ENCODE assay signal across 15 cellular contexts in the genomic region with DNA sequence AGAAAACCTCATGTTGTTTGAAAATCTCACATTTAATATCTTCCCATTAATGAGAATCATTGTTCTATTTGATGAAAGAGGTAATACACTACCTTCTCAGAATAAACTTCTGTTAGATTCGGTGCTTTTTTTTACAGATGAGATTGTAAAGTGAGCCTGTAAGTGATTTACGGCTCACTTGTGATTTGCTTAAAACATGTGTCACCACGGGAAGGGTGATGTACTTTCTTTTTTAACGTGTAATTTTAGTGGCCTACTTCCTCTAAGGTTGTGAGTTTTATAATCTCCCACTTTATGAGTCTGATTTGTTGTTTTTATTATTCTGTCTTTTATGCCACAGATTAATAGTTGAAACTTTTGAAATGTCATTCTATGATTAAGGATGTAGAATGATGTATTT. TPM values are rescaled to one million over a fixed set of nuclear protein-coding genes. Genes with fewer than 3 reads are reported as not detected.
DNase-seq lines count a peak whose midpoint lies in the region; ATAC-seq, FAIRE-seq and TF ChIP-seq lines count a peak whose summit lies in the region.
"Had no signal": no experiment of that assay in that cellular context is flagged by ENCODE, and none has a peak within 500 bp of the region (broad histone marks: within the 10 kb centered on the region; RNA-seq: fewer than 3 reads in every experiment).

No MANE protein-coding gene starts in this region.

- H3K36me3 ChIP-seq in small intestine (ENCODE audit: control insufficient read depth in 2 of 2, insufficient read depth in 2 of 2, low read length in 2 of 2) (no peaks in the 10 kb centered on the region), mammary epithelial cell (ENCODE audit: insufficient read depth, low read length) (peaks cover 64% of the 10 kb centered on the region)

- peaks cover 5% of the 10 kb centered on the region for H3K79me2 ChIP-seq in mammary epithelial cell (ENCODE audit: insufficient read depth, low read length)

- WGBS in small intestine, 3 donors, result 12 to 36% (median 26%) methylated on average over 4 of the region's 4 CpGs
- WGBS in mammary epithelial cell (ENCODE audit: low coverage, missing lambda C conversion rate), result 62% methylated on average over 4 of the region's 4 CpGs

- ATAC-seq in activated T-cell treated with anti-CD3 and anti-CD28 coated beads, Interleukin-2, amount 50 U/mL, for 4 hours, result no peak
- ATAC-seq in activated T-helper 17 cell treated with anti-CD3 and anti-CD28 coated beads, Interleukin-2, amount 50 U/mL, for 72 hours (replicated peaks), result peak; percentile 49

- H3K4me1 ChIP-seq in small intestine (ENCODE audit: control insufficient read depth in 2 of 2, insufficient read depth in 1 of 2, low read depth in 1 of 2, low read length in 1 of 2) (no peaks in the 10 kb centered on the region), mammary epithelial cell (ENCODE audit: insufficient read depth, low read length) (no peaks in the 10 kb centered on the region)

- H3K9me3 ChIP-seq in small intestine (ENCODE audit: control insufficient read depth, low read depth), result no peaks in the 10 kb centered on the region
- H3K9me3 ChIP-seq in mammary epithelial cell (replicated peaks; ENCODE audit: insufficient read depth, low read length), result no peaks in the 10 kb centered on the region

- peaks cover 39% of the 10 kb centered on the region for H3K36me3 Mint-ChIP-seq in activated T-cell treated with anti-CD3 and anti-CD28 coated beads, Interleukin-2, amount 50 U/mL, for 4 hours (ENCODE audit: insufficient read depth)
- peaks cover 75% of the 10 kb centered on the region for H3K36me3 Mint-ChIP-seq in activated T-helper 17 cell treated with anti-CD3 and anti-CD28 coated beads, Interleukin-2, amount 50 U/mL, for 72 hours (ENCODE audit: low read depth)

- H3K9me3 Mint-ChIP-seq in activated T-cell treated with anti-CD3 and anti-CD28 coated beads, Interleukin-2, amount 50 U/mL, for 4 hours, result no peaks in the 10 kb centered on the region
- no peaks in the 10 kb centered on the region for H3K9me3 Mint-ChIP-seq in activated T-helper 17 cell treated with anti-CD3 and anti-CD28 coated beads, Interleukin-2, amount 50 U/mL, for 72 hours

- no peak overlapping the region for H2AFZ ChIP-seq in mammary epithelial cell (ENCODE audit: low read depth, low read length)
- H2AFZ ChIP-seq: PC-9 had no signal

- H3K27me3 ChIP-seq in small intestine (ENCODE audit: control insufficient read depth in 2 of 2, insufficient read depth in 2 of 2, low read length in 2 of 2) (no peaks in the 10 kb centered on the region), mammary epithelial cell (ENCODE audit: insufficient read depth, low read length) (no peaks in the 10 kb centered on the region)

- TF ChIP-seq CTCF in mammary epithelial cell (conservative IDR thresholded peaks at IDR 0.05 in 1 of 2, IDR thresholded peaks at IDR 0.05 in 1 of 2; ENCODE audit: extremely low read depth in 1 of 2, insufficient read depth in 1 of 2, low read depth in 1 of 2, low read length in 2 of 2), result no peak

- POLR2A ChIA-PET in HEK293T (lab: Yijun Ruan, JAX), result no interaction called here

- no peaks in the 10 kb centered on the region for H3K27me3 Mint-ChIP-seq in activated T-cell treated with anti-CD3 and anti-CD28 coated beads, Interleukin-2, amount 50 U/mL, for 4 hours (ENCODE audit: low read depth)
- no peaks in the 10 kb centered on the region for H3K27me3 Mint-ChIP-seq in activated T-helper 17 cell treated with anti-CD3 and anti-CD28 coated beads, Interleukin-2, amount 50 U/mL, for 72 hours

- dilution Hi-C loops in mammary epithelial cell (cut with HindIII; ENCODE audit: low sequenced_read_pairs), result no loop called here

- H3K9ac ChIP-seq in mammary epithelial cell (ENCODE audit: insufficient read depth, low read length), result no peak overlapping the region

- H3K27ac ChIP-seq in small intestine (ENCODE audit: low read depth in 1 of 2, low read length in 1 of 2) (no peak overlapping the region), mammary epithelial cell (ENCODE audit: insufficient read depth, low read depth, low read length) (no peak overlapping the region)
- H3K27ac ChIP-seq: PC-9 had no signal

- H3K4me3 ChIP-seq in small intestine (ENCODE audit: low read depth in 1 of 2, low read length in 2 of 2), result no peak overlapping the region
- no peak overlapping the region for H3K4me3 ChIP-seq in mammary epithelial cell (replicated peaks in 1 of 3; ENCODE audit: insufficient read depth in 1 of 3, low read depth in 2 of 3, low read length in 3 of 3)
- H3K4me3 ChIP-seq: PC-9 had no signal

- no peak for FAIRE-seq in small intestine (lab: Jason Lieb, UNC)

- no TSS peak for BruUV-seq in mammary epithelial cell (replicated peaks; lab: Mats Ljungman, UMichigan)

- CTCF ChIA-PET in HEK293T (lab: Yijun Ruan, JAX), result no interaction called here
- CTCF ChIA-PET in mammary epithelial cell (lab: Charles Lee; ENCODE audit: low non-redundant PET), result no interaction called here

- H3K27ac Mint-ChIP-seq in activated T-helper 17 cell treated with anti-CD3 and anti-CD28 coated beads, Interleukin-2, amount 50 U/mL, for 72 hours, result peak overlapping the region; percentile 0

- H3K4me2 ChIP-seq in mammary epithelial cell (ENCODE audit: insufficient read depth, low read depth, low read length), result no peak overlapping the region
- H3K4me2 ChIP-seq: PC-9 had no signal

- no peak for DNase-seq in activated T-cell treated with anti-CD3 and anti-CD28 coated beads, Interleukin-2, amount 50 U/mL, for 4 hours
- DNase-seq in activated T-cell treated with anti-CD3 and anti-CD28 coated beads, Interleukin-2, amount 50 U/mL, for 48 hours, result no peak
- DNase-seq in HEK293T (ENCODE audit: extremely low spot score), result no peak
- peak; percentile 33 for DNase-seq in small intestine
- DNase-seq in mammary epithelial cell, result no peak
- DNase-seq in NCI-H446 (lab: John Stamatoyannopoulos, UW), result no peak
- no peak for DNase-seq in GOT3 (lab: John Stamatoyannopoulos, UW)
- DNase-seq: activated CD4-positive, CD25-positive, alpha-beta regulatory T cell; activated gamma-delta T cell treated with Interleukin-2 at 50 U/mL for 16 hours; glutamatergic neuron; H7; PC-9; stimulated activated CD8-positive, alpha-beta memory T cell treated with anti-CD3 and anti-CD28 coated beads, Interleukin-4, amount 100 ng/mL, for 48 hours; SW 1271 had no signal

- H3K4me3 Mint-ChIP-seq in activated T-cell treated with anti-CD3 and anti-CD28 coated beads, Interleukin-2, amount 50 U/mL, for 4 hours, result peak overlapping the region; percentile 2
- H3K4me3 Mint-ChIP-seq in activated T-helper 17 cell treated with anti-CD3 and anti-CD28 coated beads, Interleukin-2, amount 50 U/mL, for 72 hours, result peak overlapping the region; percentile 47

- H3K4me1 Mint-ChIP-seq in activated T-cell treated with anti-CD3 and anti-CD28 coated beads, Interleukin-2, amount 50 U/mL, for 4 hours (ENCODE audit: low read depth), result peaks cover 22% of the 10 kb centered on the region
- H3K4me1 Mint-ChIP-seq in activated T-helper 17 cell treated with anti-CD3 and anti-CD28 coated beads, Interleukin-2, amount 50 U/mL, for 72 hours, result peaks cover 9% of the 10 kb centered on the region

- H4K20me1 ChIP-seq in mammary epithelial cell (ENCODE audit: insufficient read depth, low read length), result no peaks in the 10 kb centered on the region

- intact Hi-C loops in mammary epithelial cell (cut with micrococcal nuclease), result no loop called here

- in situ Hi-C loops in mammary epithelial cell (cut with MboI; ENCODE audit: low sequenced_read_pairs in 2 of 2), result loop anchor here in 1 of 2 donors (5.0 kb wide), 1 partner anchor 60 kb away; no protein-coding TSS in a partner anchor

TF ChIP-seq in HEK293T, 16 proteins besides CTCF, POLR2A, EP300 and RAD21:
- TF ChIP-seq, protein P1, sequence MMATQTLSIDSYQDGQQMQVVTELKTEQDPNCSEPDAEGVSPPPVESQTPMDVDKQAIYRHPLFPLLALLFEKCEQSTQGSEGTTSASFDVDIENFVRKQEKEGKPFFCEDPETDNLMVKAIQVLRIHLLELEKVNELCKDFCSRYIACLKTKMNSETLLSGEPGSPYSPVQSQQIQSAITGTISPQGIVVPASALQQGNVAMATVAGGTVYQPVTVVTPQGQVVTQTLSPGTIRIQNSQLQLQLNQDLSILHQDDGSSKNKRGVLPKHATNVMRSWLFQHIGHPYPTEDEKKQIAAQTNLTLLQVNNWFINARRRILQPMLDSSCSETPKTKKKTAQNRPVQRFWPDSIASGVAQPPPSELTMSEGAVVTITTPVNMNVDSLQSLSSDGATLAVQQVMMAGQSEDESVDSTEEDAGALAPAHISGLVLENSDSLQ (IDR thresholded peaks at IDR 0.05), result peak; percentile 48; the same call in 1 of the 2 replicates
- TF ChIP-seq ARNT (IDR thresholded peaks at IDR 0.05), result no peak
TF ChIP-seq in HEK293T: peak in this region for 1.

RNA-seq across cellular contexts. Expression of a gene that starts 15.9 kb away (rescaled TPM):
- total RNA-seq in activated T-cell treated with anti-CD3 and anti-CD28 coated beads, Interleukin-2, amount 50 U/mL, for 4 hours, result 10 to 100 TPM; 41.2 to 82.7 (median 55.9) TPM
- 10 to 100 TPM; 50.3 to 57.1 TPM for total RNA-seq in activated T-helper 17 cell treated with anti-CD3 and anti-CD28 coated beads, Interleukin-2, amount 50 U/mL, for 72 hours
- 10 to 100 TPM; 19.0 to 84.1 (median 56.7) TPM for polyA plus RNA-seq in small intestine
- 100 to 1,000 TPM; 461 to 672 TPM for total RNA-seq in mammary epithelial cell
- 564 TPM for polyA plus RNA-seq in mammary epithelial cell
- 268 TPM for polyA minus RNA-seq in mammary epithelial cell

Comparison
In these comparisons a context has a peak if more than half of its experiments do, and no peak if none do; other contexts are left out.
1. RNA of a gene that starts 15.9 kb away (total RNA-seq): 461 to 672 TPM in mammary epithelial cell; 50.3 to 57.1 TPM in activated T-helper 17 cell treated with anti-CD3 and anti-CD28 coated beads, Interleukin-2, amount 50 U/mL, for 72 hours and 41.2 to 82.7 TPM in activated T-cell treated with anti-CD3 and anti-CD28 coated beads, Interleukin-2, amount 50 U/mL, for 4 hours; every median in the first group is over 4 times any median in the second.